In the genomic region with DNA sequence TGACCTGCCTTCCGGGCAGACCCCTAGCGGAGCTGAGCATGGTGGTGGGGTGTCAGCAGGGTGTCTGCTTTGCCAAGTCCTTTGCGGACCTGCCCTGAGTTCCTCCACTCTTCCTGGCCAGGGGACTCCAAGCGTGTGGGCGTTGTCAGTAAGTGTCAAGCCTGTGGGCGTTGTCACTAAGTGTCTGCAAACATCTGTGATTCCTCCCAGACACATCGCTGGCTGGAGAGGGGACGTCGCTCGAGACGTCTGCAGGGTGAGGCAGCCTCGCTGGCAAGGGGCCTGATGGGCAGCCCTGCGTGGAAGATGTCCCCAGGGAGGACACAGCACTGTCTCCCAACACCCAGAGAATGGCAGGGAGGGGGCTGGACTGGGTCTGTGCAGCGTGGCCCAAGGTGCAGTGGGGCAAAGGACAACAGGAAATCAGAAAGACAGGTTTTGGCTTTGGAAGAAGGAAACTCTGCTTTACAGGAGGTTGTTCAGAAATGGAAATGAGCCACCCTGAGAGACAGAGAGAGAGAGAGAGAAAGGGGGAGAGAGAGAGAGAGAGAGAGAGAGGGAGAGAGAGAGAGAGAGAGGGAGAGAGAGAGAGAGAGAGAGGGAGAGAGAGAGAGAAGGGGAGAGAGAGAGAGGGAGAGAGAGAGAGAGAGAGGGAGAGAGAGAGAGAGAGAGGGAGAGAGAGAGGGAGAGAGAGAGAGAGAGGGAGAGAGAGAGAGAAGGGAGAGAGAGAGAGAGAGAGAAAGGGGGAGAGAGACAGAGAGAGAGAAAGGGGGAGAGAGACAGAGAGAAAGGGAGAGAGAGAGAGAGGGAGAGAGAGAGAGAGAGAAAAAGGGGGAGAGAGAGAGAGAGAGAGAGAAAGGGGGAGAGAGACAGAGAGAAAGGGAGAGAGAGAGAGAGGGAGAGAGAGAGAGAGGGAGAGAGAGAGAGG, we compare ENCODE assay signal across 10 cellular contexts. TPM values are rescaled to one million over a fixed set of nuclear protein-coding genes. Genes with fewer than 3 reads are reported as not detected.
DNase-seq lines count a peak whose midpoint lies in the region; ATAC-seq and TF ChIP-seq lines count a peak whose summit lies in the region.
"Had no signal": no experiment of that assay in that cellular context is flagged by ENCODE, and none has a peak within 500 bp of the region (broad histone marks: within the 10 kb centered on the region; RNA-seq: fewer than 3 reads in every experiment).

No MANE protein-coding gene starts in this region.

- H3K27me3 ChIP-seq in right cardiac atrium (ENCODE audit: control insufficient read depth, insufficient read depth) (no peaks in the 10 kb centered on the region), smooth muscle cell (ENCODE audit: low read depth) (no peaks in the 10 kb centered on the region)

- DNase-seq in NCI-H1417 (lab: John Stamatoyannopoulos, UW) (peak in 2 of 3 experiments; percentile 3 to 27), NCI-H1417 treated with DMSO at 0.1 percent for 48 hours (lab: John Stamatoyannopoulos, UW) (no peak), SK-N-DZ (ENCODE audit: low spot score) (peak; percentile 72), right cardiac atrium (peak; percentile 87 to 92 (median 92)), smooth muscle cell (lab: John Stamatoyannopoulos, UW; ENCODE audit: unreplicated experiment) (no peak), G401 (ENCODE audit: low spot score) (no peak), SIG-M5 (lab: John Stamatoyannopoulos, UW) (no peak)
- DNase-seq: activated CD4-positive, alpha-beta T cell treated with anti-CD3 and anti-CD28 coated beads for 48 hours; activated naive CD4-positive, alpha-beta T cell had no signal

- H3K4me1 ChIP-seq in right cardiac atrium (ENCODE audit: control insufficient read depth, insufficient read depth, low read length) (peaks cover 19% of the 10 kb centered on the region), smooth muscle cell (ENCODE audit: low read depth) (peaks cover 10% of the 10 kb centered on the region)

- no peak overlapping the region for H2AFZ ChIP-seq in smooth muscle cell (ENCODE audit: low read depth)

- no peaks in the 10 kb centered on the region for H3K79me2 ChIP-seq in smooth muscle cell (ENCODE audit: low read depth)

- H3K27ac ChIP-seq in right cardiac atrium (ENCODE audit: low read length) (peak overlapping the region; percentile 4), smooth muscle cell (ENCODE audit: low read depth) (peak overlapping the region; percentile 49)

- 10% methylated on average over 14 of the region's 14 CpGs for WGBS in right cardiac atrium
- 8% methylated on average over 14 of the region's 14 CpGs for WGBS in smooth muscle cell (ENCODE audit: low lambda C conversion rate)

- TF ChIP-seq CTCF in smooth muscle cell (IDR thresholded peaks at IDR 0.05; ENCODE audit: borderline replicate concordance, insufficient read depth, poor library complexity, severe bottlenecking), result no peak

- H3F3A ChIP-seq in smooth muscle cell (ENCODE audit: low read depth), result peaks cover 11% of the 10 kb centered on the region

- H4K20me1 ChIP-seq in smooth muscle cell (ENCODE audit: low read depth), result no peaks in the 10 kb centered on the region

- no peaks in the 10 kb centered on the region for H3K36me3 ChIP-seq in smooth muscle cell (ENCODE audit: low read depth)

- H3K9ac ChIP-seq in smooth muscle cell (ENCODE audit: low read depth), result no peak overlapping the region

- H3K9me3 ChIP-seq in right cardiac atrium (ENCODE audit: control insufficient read depth, low read length) (no peaks in the 10 kb centered on the region), smooth muscle cell (replicated peaks; ENCODE audit: low read depth) (no peaks in the 10 kb centered on the region)

- in situ Hi-C loops in G401 (cut with HindIII; ENCODE audit: low sequenced_read_pairs), result no loop called here

- intact Hi-C loops in right cardiac atrium (cut with DNase I), result no loop called here

- H3K4me2 ChIP-seq in smooth muscle cell, result peak overlapping the region; percentile 77

- ATAC-seq in right cardiac atrium (peak; percentile 40 to 68), HG02981 (IDR thresholded peaks at IDR 0.05; ENCODE audit: unreplicated experiment) (no peak)

- no peak overlapping the region for H3K4me3 ChIP-seq in right cardiac atrium (ENCODE audit: low read length)
- H3K4me3 ChIP-seq in smooth muscle cell, result no peak overlapping the region

RNA-seq across cellular contexts. Expression of a gene that starts 29.0 kb away (rescaled TPM):
- 6.8 and 6.9 TPM in 2 replicates for polyA plus RNA-seq in SK-N-DZ (2014; cell fraction: cytosol; rRNA removed)
- 9.5 and 10.8 TPM in 2 replicates for polyA plus RNA-seq in SK-N-DZ (2014; cell fraction: nucleus; rRNA removed)
- 10 to 100 TPM; 30.3 to 90.2 (median 47.1) TPM for total RNA-seq in right cardiac atrium
- 37.3 TPM for polyA plus RNA-seq in right cardiac atrium
- 8.1 and 8.9 TPM in 2 replicates for total RNA-seq in smooth muscle cell
- 8.9 and 10.5 TPM in 2 replicates for polyA plus RNA-seq in smooth muscle cell
- total RNA-seq in G401 (2014; rRNA removed; shearing (Covaris generic)), result not detected in 2 replicates

RNA-seq across cellular contexts. Expression of a gene that starts 38.8 kb away (rescaled TPM):
- not detected in 2 replicates for polyA plus RNA-seq in SK-N-DZ (2014; cell fraction: cytosol; rRNA removed)
- not detected in 2 replicates for polyA plus RNA-seq in SK-N-DZ (2014; cell fraction: nucleus; rRNA removed)
- total RNA-seq in right cardiac atrium, result not detected
- polyA plus RNA-seq in right cardiac atrium, result not detected
- not detected in 2 replicates for total RNA-seq in smooth muscle cell
- not detected in 2 replicates for polyA plus RNA-seq in smooth muscle cell
- 0.64 TPM in 1 of 2 replicates, not detected in the other for total RNA-seq in G401 (2014; rRNA removed; shearing (Covaris generic))

RNA-seq across cellular contexts. Expression of a gene that starts 45.6 kb away (rescaled TPM):
- 3.8 and 5.4 TPM in 2 replicates for polyA plus RNA-seq in SK-N-DZ (2014; cell fraction: cytosol; rRNA removed)
- polyA plus RNA-seq in SK-N-DZ (2014; cell fraction: nucleus; rRNA removed), result 4.3 and 7.0 TPM in 2 replicates
- total RNA-seq in right cardiac atrium, result 1 to 10 TPM; 1.2 to 5.4 (median 1.4) TPM
- 2.0 TPM for polyA plus RNA-seq in right cardiac atrium
- total RNA-seq in smooth muscle cell, result 0.49 and 8.0 TPM in 2 replicates
- polyA plus RNA-seq in smooth muscle cell, result 3.4 and 5.0 TPM in 2 replicates
- not detected in 2 replicates for total RNA-seq in G401 (2014; rRNA removed; shearing (Covaris generic))

Comparison
In these comparisons a context has a peak if more than half of its experiments do, and no peak if none do; other contexts are left out.
1. DNase-seq: peak in NCI-H1417 (2 of 3), SK-N-DZ (single experiment) and right cardiac atrium (3 of 3); none in NCI-H1417 treated with DMSO at 0.1 percent for 48 hours (single experiment), smooth muscle cell (single experiment), G401 (single experiment) and SIG-M5 (single experiment).